Comparison of ENCODE assay signal across 29 cellular contexts in genomic region chr19:28977826-28978225, GRCh38.
DNase-seq lines count a peak whose midpoint lies in the region; ATAC-seq and TF ChIP-seq lines count a peak whose summit lies in the region.
"Had no signal": no experiment of that assay in that cellular context is flagged by ENCODE, and none has a peak within 500 bp of the region (broad histone marks: within the 10 kb centered on the region; RNA-seq: fewer than 3 reads in every experiment).

No MANE protein-coding gene starts in this region.

- ATAC-seq in HG03521 (IDR thresholded peaks at IDR 0.05; ENCODE audit: unreplicated experiment) (no peak), GM21619 (IDR thresholded peaks at IDR 0.05; ENCODE audit: unreplicated experiment) (no peak)
- ATAC-seq: heart left ventricle, mucosa of descending colon, PC-3, T-cell had no signal

- peaks cover 5% of the 10 kb centered on the region for H3K27me3 Mint-ChIP-seq in neural progenitor cell (ENCODE audit: insufficient read depth, low read depth)
- H3K27me3 Mint-ChIP-seq: B cell had no signal

- TF ChIP-seq CTCF in PC-9 (conservative IDR thresholded peaks at IDR 0.05) = 0 out of 2 replicates have a peak, but pooled peaks have one; percentile 14
- TF ChIP-seq CTCF in fibroblast of the aortic adventitia (IDR thresholded peaks at IDR 0.05; ENCODE audit: insufficient read depth, low read length) = peak; percentile 42
- peak; percentile 55 for TF ChIP-seq CTCF in neural progenitor cell (IDR thresholded peaks at IDR 0.05)

- POLR2A ChIA-PET in PC-9 (lab: Charles Lee; ENCODE audit: unreplicated experiment) = no interaction called here

- no peak overlapping the region for H3K27ac Mint-ChIP-seq in neural progenitor cell
- H3K27ac Mint-ChIP-seq: B cell, brain, immature natural killer cell, T-cell had no signal

- peaks cover 3% of the 10 kb centered on the region for H3K4me1 Mint-ChIP-seq in neural progenitor cell
- H3K4me1 Mint-ChIP-seq: B cell, immature natural killer cell, T-cell had no signal

- H3K27me3 ChIP-seq in PC-9 (ENCODE audit: insufficient read depth, low read depth) = peaks cover 52% of the 10 kb centered on the region
- H3K27me3 ChIP-seq in neural progenitor cell = no peaks in the 10 kb centered on the region
- H3K27me3 ChIP-seq: heart left ventricle, tibial artery had no signal

- CTCF ChIA-PET in PC-9 (lab: Charles Lee) = no interaction called here

- H3K4me1 ChIP-seq in PC-9 (replicated peaks; ENCODE audit: insufficient read depth) = no peaks in the 10 kb centered on the region
- H3K4me1 ChIP-seq in neural progenitor cell = peaks cover 4% of the 10 kb centered on the region
- H3K4me1 ChIP-seq: heart left ventricle, tibial artery had no signal

- no peak overlapping the region for H2AFZ ChIP-seq in PC-9
- H2AFZ ChIP-seq in neural progenitor cell (replicated peaks) = no peak overlapping the region

- DNase-seq in EH (ENCODE audit: low read depth) = peak; percentile 5
- DNase-seq in PC-9 = no peak
- DNase-seq in fibroblast of the aortic adventitia (ENCODE audit: low read depth) = no peak
- DNase-seq in neural progenitor cell (ENCODE audit: low spot score) = peak; percentile 35
- no peak for DNase-seq in NCI-H146 treated with DMSO at 0.1 percent for 48 hours (lab: John Stamatoyannopoulos, UW; ENCODE audit: unreplicated experiment)
- DNase-seq in DMS53 (lab: John Stamatoyannopoulos, UW) = no peak
- DNase-seq: activated CD4-positive, CD25-positive, alpha-beta regulatory T cell treated with anti-CD3 and anti-CD28 coated beads, Interleukin-2, amount 50 U/mL, for 72 hours; activated gamma-delta T cell treated with Interleukin-2 at 50 U/mL for 16 hours; activated T-cell treated with anti-CD3 and anti-CD28 coated beads, Interleukin-2, amount 50 U/mL, for 1 hour; DMS79 treated with DMSO at 0.1 percent for 48 hours; heart left ventricle; immature natural killer cell; mucosa of descending colon; MV-4-11; NCI-H187 treated with DMSO at 0.1 percent for 48 hours; NCI-H345; PC-3; SIG-M5; small intestine; stimulated activated CD4-positive, alpha-beta T cell treated with anti-CD3 and anti-CD28 coated beads, Interleukin-2, amount 100 ng/mL, for 48 hours; stimulated activated naive CD4-positive, alpha-beta T cell; T-cell; tibial artery had no signal

- no peaks in the 10 kb centered on the region for H3K9me3 Mint-ChIP-seq in neural progenitor cell
- H3K9me3 Mint-ChIP-seq: immature natural killer cell had no signal

- intact Hi-C loops in PC-9 (cut with micrococcal nuclease; ENCODE audit: unreplicated experiment) = no loop called here

- no peak overlapping the region for H3K4me3 ChIP-seq in PC-9
- H3K4me3 ChIP-seq in fibroblast of the aortic adventitia (ENCODE audit: low read depth, low read length) = no peak overlapping the region
- H3K4me3 ChIP-seq in neural progenitor cell = no peak overlapping the region
- H3K4me3 ChIP-seq: coronary artery, heart left ventricle, mucosa of descending colon, tibial artery had no signal

- H3K36me3 Mint-ChIP-seq in neural progenitor cell = no peaks in the 10 kb centered on the region
- H3K36me3 Mint-ChIP-seq: brain, immature natural killer cell, T-cell had no signal

- no peaks in the 10 kb centered on the region for H3K79me2 ChIP-seq in PC-9 (ENCODE audit: low read depth)
- H3K79me2 ChIP-seq in neural progenitor cell (ENCODE audit: low read depth) = no peaks in the 10 kb centered on the region

- no peaks in the 10 kb centered on the region for H3K9me2 ChIP-seq in PC-9 (ENCODE audit: insufficient read depth)

- no peak overlapping the region for H3K9ac ChIP-seq in neural progenitor cell
- H3K9ac ChIP-seq: KMS-11 had no signal

- no TSS peak for BruUV-seq in PC-9 (replicated peaks; lab: Mats Ljungman, UMichigan)

- H4K20me1 ChIP-seq in PC-9 (ENCODE audit: insufficient read depth) (no peaks in the 10 kb centered on the region), neural progenitor cell (ENCODE audit: low read depth) (no peaks in the 10 kb centered on the region)

- no peak overlapping the region for H3K4me2 ChIP-seq in PC-9
- H3K4me2 ChIP-seq in neural progenitor cell = no peak overlapping the region
- H3K4me2 ChIP-seq: KMS-11 had no signal

- no peaks in the 10 kb centered on the region for H3K36me3 ChIP-seq in PC-9 (ENCODE audit: low read depth)
- no peaks in the 10 kb centered on the region for H3K36me3 ChIP-seq in neural progenitor cell
- H3K36me3 ChIP-seq: heart left ventricle, tibial artery had no signal

- no peaks in the 10 kb centered on the region for H3F3A ChIP-seq in PC-9 (ENCODE audit: insufficient read depth, low read depth)
- no peaks in the 10 kb centered on the region for H3F3A ChIP-seq in neural progenitor cell (ENCODE audit: low read depth)

- H3K4me3 Mint-ChIP-seq in neural progenitor cell = no peak overlapping the region
- H3K4me3 Mint-ChIP-seq: B cell, brain, immature natural killer cell, T-cell had no signal

- H3K27ac ChIP-seq in PC-9 (no peak overlapping the region), neural progenitor cell (no peak overlapping the region)
- H3K27ac ChIP-seq: coronary artery, heart left ventricle, KMS-11, tibial artery had no signal

- H3K9me3 ChIP-seq in PC-9 (ENCODE audit: insufficient read depth, low read depth) (no peaks in the 10 kb centered on the region), neural progenitor cell (ENCODE audit: low read depth) (no peaks in the 10 kb centered on the region)
- H3K9me3 ChIP-seq: heart left ventricle, mucosa of descending colon, tibial artery had no signal

Comparison
In these comparisons a context has a peak if more than half of its experiments do, and no peak if none do; other contexts are left out.
1. DNase-seq: peak in EH (single experiment) and neural progenitor cell (single experiment); none in PC-9 (0 of 2), fibroblast of the aortic adventitia (single experiment), NCI-H146 treated with DMSO at 0.1 percent for 48 hours (single experiment) and DMS53 (single experiment).
2. Peak in every context shown above with its lines, with median percentiles within 50 percentile points of each other: CTCF ChIP-seq.